Comparison of ENCODE assay signal across 2 cellular contexts in genomic region chr9:124562328-124562727, GRCh38.
TF ChIP-seq lines count a peak whose summit lies in the region.

No MANE protein-coding gene starts in this region.

TF ChIP-seq in GM23338, 12 proteins besides CTCF, POLR2A, EP300 and RAD21:
- TF ChIP-seq, protein P1, sequence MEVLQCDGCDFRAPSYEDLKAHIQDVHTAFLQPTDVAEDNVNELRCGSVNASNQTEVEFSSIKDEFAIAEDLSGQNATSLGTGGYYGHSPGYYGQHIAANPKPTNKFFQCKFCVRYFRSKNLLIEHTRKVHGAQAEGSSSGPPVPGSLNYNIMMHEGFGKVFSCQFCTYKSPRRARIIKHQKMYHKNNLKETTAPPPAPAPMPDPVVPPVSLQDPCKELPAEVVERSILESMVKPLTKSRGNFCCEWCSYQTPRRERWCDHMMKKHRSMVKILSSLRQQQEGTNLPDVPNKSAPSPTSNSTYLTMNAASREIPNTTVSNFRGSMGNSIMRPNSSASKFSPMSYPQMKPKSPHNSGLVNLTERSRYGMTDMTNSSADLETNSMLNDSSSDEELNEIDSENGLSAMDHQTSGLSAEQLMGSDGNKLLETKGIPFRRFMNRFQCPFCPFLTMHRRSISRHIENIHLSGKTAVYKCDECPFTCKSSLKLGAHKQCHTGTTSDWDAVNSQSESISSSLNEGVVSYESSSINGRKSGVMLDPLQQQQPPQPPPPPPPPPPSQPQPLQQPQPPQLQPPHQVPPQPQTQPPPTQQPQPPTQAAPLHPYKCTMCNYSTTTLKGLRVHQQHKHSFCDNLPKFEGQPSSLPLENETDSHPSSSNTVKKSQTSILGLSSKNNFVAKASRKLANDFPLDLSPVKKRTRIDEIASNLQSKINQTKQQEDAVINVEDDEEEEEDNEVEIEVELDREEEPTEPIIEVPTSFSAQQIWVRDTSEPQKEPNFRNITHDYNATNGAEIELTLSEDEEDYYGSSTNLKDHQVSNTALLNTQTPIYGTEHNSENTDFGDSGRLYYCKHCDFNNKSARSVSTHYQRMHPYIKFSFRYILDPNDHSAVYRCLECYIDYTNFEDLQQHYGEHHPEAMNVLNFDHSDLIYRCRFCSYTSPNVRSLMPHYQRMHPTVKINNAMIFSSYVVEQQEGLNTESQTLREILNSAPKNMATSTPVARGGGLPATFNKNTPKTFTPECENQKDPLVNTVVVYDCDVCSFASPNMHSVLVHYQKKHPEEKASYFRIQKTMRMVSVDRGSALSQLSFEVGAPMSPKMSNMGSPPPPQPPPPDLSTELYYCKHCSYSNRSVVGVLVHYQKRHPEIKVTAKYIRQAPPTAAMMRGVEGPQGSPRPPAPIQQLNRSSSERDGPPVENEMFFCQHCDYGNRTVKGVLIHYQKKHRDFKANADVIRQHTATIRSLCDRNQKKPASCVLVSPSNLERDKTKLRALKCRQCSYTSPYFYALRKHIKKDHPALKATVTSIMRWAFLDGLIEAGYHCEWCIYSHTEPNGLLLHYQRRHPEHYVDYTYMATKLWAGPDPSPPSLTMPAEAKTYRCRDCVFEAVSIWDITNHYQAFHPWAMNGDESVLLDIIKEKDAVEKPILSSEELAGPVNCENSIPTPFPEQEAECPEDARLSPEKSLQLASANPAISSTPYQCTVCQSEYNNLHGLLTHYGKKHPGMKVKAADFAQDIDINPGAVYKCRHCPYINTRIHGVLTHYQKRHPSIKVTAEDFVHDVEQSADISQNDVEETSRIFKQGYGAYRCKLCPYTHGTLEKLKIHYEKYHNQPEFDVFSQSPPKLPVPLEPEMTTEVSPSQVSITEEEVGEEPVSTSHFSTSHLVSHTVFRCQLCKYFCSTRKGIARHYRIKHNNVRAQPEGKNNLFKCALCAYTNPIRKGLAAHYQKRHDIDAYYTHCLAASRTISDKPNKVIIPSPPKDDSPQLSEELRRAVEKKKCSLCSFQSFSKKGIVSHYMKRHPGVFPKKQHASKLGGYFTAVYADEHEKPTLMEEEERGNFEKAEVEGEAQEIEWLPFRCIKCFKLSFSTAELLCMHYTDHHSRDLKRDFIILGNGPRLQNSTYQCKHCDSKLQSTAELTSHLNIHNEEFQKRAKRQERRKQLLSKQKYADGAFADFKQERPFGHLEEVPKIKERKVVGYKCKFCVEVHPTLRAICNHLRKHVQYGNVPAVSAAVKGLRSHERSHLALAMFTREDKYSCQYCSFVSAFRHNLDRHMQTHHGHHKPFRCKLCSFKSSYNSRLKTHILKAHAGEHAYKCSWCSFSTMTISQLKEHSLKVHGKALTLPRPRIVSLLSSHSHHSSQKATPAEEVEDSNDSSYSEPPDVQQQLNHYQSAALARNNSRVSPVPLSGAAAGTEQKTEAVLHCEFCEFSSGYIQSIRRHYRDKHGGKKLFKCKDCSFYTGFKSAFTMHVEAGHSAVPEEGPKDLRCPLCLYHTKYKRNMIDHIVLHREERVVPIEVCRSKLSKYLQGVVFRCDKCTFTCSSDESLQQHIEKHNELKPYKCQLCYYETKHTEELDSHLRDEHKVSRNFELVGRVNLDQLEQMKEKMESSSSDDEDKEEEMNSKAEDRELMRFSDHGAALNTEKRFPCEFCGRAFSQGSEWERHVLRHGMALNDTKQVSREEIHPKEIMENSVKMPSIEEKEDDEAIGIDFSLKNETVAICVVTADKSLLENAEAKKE (CRISPR knock-in tag; IDR thresholded peaks at IDR 0.05): no peak
- TF ChIP-seq NANOG (IDR thresholded peaks at IDR 0.05; ENCODE audit: borderline replicate concordance): no peak
- TF ChIP-seq, protein P2, sequence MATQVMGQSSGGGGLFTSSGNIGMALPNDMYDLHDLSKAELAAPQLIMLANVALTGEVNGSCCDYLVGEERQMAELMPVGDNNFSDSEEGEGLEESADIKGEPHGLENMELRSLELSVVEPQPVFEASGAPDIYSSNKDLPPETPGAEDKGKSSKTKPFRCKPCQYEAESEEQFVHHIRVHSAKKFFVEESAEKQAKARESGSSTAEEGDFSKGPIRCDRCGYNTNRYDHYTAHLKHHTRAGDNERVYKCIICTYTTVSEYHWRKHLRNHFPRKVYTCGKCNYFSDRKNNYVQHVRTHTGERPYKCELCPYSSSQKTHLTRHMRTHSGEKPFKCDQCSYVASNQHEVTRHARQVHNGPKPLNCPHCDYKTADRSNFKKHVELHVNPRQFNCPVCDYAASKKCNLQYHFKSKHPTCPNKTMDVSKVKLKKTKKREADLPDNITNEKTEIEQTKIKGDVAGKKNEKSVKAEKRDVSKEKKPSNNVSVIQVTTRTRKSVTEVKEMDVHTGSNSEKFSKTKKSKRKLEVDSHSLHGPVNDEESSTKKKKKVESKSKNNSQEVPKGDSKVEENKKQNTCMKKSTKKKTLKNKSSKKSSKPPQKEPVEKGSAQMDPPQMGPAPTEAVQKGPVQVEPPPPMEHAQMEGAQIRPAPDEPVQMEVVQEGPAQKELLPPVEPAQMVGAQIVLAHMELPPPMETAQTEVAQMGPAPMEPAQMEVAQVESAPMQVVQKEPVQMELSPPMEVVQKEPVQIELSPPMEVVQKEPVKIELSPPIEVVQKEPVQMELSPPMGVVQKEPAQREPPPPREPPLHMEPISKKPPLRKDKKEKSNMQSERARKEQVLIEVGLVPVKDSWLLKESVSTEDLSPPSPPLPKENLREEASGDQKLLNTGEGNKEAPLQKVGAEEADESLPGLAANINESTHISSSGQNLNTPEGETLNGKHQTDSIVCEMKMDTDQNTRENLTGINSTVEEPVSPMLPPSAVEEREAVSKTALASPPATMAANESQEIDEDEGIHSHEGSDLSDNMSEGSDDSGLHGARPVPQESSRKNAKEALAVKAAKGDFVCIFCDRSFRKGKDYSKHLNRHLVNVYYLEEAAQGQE (IDR thresholded peaks at IDR 0.05; ENCODE audit: unreplicated experiment): no peak
- no peak for TF ChIP-seq ZNF331 (CRISPR knock-in tag; IDR thresholded peaks at IDR 0.05; ENCODE audit: low read depth)
- no peak for TF ChIP-seq JUNB (IDR thresholded peaks at IDR 0.05; ENCODE audit: unreplicated experiment)
- no peak for TF ChIP-seq ZNF114 (CRISPR knock-in tag; IDR thresholded peaks at IDR 0.05)
- no peak for TF ChIP-seq EZH2 (IDR thresholded peaks at IDR 0.05; ENCODE audit: low read depth, unreplicated experiment)
- no peak for TF ChIP-seq STAT1 (IDR thresholded peaks at IDR 0.05; ENCODE audit: unreplicated experiment)
- TF ChIP-seq, protein P3, sequence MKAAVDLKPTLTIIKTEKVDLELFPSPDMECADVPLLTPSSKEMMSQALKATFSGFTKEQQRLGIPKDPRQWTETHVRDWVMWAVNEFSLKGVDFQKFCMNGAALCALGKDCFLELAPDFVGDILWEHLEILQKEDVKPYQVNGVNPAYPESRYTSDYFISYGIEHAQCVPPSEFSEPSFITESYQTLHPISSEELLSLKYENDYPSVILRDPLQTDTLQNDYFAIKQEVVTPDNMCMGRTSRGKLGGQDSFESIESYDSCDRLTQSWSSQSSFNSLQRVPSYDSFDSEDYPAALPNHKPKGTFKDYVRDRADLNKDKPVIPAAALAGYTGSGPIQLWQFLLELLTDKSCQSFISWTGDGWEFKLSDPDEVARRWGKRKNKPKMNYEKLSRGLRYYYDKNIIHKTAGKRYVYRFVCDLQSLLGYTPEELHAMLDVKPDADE (IDR thresholded peaks at IDR 0.05): no peak

TF ChIP-seq in HepG2, 621 proteins besides CTCF, POLR2A, EP300 and RAD21 (continued from another document and continues in another):
- no peak for TF ChIP-seq FUBP1 (CRISPR knock-in tag; IDR thresholded peaks at IDR 0.05; ENCODE audit: borderline replicate concordance)
- TF ChIP-seq ZBTB38 (CRISPR knock-in tag; IDR thresholded peaks at IDR 0.05): 0 out of 2 replicates have a peak, but pooled peaks have one; percentile 32
- TF ChIP-seq ZNF292 (CRISPR knock-in tag; IDR thresholded peaks at IDR 0.05; ENCODE audit: borderline replicate concordance, low read depth): 0 out of 2 replicates have a peak, but pooled peaks have one; percentile 35
- TF ChIP-seq RXRB (CRISPR knock-in tag; IDR thresholded peaks at IDR 0.05; ENCODE audit: borderline replicate concordance): peak; percentile 96
- TF ChIP-seq SOX13 (IDR thresholded peaks at IDR 0.05): no peak
- TF ChIP-seq SOX13 (CRISPR knock-in tag; conservative IDR thresholded peaks at IDR 0.05 in 1 of 2, IDR thresholded peaks at IDR 0.05 in 1 of 2): peak in 1 of 2 experiments; percentile 45; a peak in 1 of 4 replicates
- TF ChIP-seq, protein P4, sequence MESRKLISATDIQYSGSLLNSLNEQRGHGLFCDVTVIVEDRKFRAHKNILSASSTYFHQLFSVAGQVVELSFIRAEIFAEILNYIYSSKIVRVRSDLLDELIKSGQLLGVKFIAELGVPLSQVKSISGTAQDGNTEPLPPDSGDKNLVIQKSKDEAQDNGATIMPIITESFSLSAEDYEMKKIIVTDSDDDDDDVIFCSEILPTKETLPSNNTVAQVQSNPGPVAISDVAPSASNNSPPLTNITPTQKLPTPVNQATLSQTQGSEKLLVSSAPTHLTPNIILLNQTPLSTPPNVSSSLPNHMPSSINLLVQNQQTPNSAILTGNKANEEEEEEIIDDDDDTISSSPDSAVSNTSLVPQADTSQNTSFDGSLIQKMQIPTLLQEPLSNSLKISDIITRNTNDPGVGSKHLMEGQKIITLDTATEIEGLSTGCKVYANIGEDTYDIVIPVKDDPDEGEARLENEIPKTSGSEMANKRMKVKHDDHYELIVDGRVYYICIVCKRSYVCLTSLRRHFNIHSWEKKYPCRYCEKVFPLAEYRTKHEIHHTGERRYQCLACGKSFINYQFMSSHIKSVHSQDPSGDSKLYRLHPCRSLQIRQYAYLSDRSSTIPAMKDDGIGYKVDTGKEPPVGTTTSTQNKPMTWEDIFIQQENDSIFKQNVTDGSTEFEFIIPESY (CRISPR knock-in tag; IDR thresholded peaks at IDR 0.05): peak; percentile 86
- peak; percentile 51; the same call in 1 of the 2 replicates for TF ChIP-seq TBX2 (CRISPR knock-in tag; IDR thresholded peaks at IDR 0.05; ENCODE audit: borderline replicate concordance)
- no peak for TF ChIP-seq LCORL (IDR thresholded peaks at IDR 0.05)
- TF ChIP-seq LCORL (CRISPR knock-in tag; IDR thresholded peaks at IDR 0.05): peak; percentile 44; the same call in 1 of the 2 replicates
- TF ChIP-seq HOXA3 (CRISPR knock-in tag; IDR thresholded peaks at IDR 0.05): peak; percentile 28; the same call in 1 of the 2 replicates
- peak; percentile 53 for TF ChIP-seq SALL1 (CRISPR knock-in tag; IDR thresholded peaks at IDR 0.05)
- peak; percentile 90 for TF ChIP-seq RXRA (CRISPR knock-in tag; IDR thresholded peaks at IDR 0.05)
- peak; percentile 29; the same call in 1 of the 2 replicates for TF ChIP-seq SAP130 (CRISPR knock-in tag; IDR thresholded peaks at IDR 0.05; ENCODE audit: low read depth)
- TF ChIP-seq ZMYM4 (CRISPR knock-in tag; IDR thresholded peaks at IDR 0.05): 0 out of 2 replicates have a peak, but pooled peaks have one; percentile 22
- TF ChIP-seq HIC2 (CRISPR knock-in tag; IDR thresholded peaks at IDR 0.05; ENCODE audit: low read depth): no peak
- TF ChIP-seq NR2F1 (CRISPR knock-in tag; IDR thresholded peaks at IDR 0.05): peak; percentile 73 to 77
- peak; percentile 57 for TF ChIP-seq NR2F2 (IDR thresholded peaks at IDR 0.05; ENCODE audit: borderline replicate concordance, low read depth)
- peak; percentile 72 for TF ChIP-seq RARA (CRISPR knock-in tag; IDR thresholded peaks at IDR 0.05)
- TF ChIP-seq ZNF775 (CRISPR knock-in tag; IDR thresholded peaks at IDR 0.05; ENCODE audit: borderline replicate concordance): no peak
- TF ChIP-seq NR2F6 (IDR thresholded peaks at IDR 0.05): peak; percentile 78
- peak; percentile 84 for TF ChIP-seq NR2F6 (CRISPR knock-in tag; IDR thresholded peaks at IDR 0.05)
- peak; percentile 53; the same call in 1 of the 2 replicates for TF ChIP-seq POGZ (CRISPR knock-in tag; IDR thresholded peaks at IDR 0.05)
- no peak for TF ChIP-seq ZNF251 (CRISPR knock-in tag; IDR thresholded peaks at IDR 0.05)
- no peak for TF ChIP-seq SOX6 (IDR thresholded peaks at IDR 0.05)
- TF ChIP-seq SOX6 (CRISPR knock-in tag; IDR thresholded peaks at IDR 0.05): peak; percentile 57
- TF ChIP-seq HDAC2 (CRISPR knock-in tag; IDR thresholded peaks at IDR 0.05): 0 out of 2 replicates have a peak, but pooled peaks have one; percentile 12
- TF ChIP-seq, protein P5, sequence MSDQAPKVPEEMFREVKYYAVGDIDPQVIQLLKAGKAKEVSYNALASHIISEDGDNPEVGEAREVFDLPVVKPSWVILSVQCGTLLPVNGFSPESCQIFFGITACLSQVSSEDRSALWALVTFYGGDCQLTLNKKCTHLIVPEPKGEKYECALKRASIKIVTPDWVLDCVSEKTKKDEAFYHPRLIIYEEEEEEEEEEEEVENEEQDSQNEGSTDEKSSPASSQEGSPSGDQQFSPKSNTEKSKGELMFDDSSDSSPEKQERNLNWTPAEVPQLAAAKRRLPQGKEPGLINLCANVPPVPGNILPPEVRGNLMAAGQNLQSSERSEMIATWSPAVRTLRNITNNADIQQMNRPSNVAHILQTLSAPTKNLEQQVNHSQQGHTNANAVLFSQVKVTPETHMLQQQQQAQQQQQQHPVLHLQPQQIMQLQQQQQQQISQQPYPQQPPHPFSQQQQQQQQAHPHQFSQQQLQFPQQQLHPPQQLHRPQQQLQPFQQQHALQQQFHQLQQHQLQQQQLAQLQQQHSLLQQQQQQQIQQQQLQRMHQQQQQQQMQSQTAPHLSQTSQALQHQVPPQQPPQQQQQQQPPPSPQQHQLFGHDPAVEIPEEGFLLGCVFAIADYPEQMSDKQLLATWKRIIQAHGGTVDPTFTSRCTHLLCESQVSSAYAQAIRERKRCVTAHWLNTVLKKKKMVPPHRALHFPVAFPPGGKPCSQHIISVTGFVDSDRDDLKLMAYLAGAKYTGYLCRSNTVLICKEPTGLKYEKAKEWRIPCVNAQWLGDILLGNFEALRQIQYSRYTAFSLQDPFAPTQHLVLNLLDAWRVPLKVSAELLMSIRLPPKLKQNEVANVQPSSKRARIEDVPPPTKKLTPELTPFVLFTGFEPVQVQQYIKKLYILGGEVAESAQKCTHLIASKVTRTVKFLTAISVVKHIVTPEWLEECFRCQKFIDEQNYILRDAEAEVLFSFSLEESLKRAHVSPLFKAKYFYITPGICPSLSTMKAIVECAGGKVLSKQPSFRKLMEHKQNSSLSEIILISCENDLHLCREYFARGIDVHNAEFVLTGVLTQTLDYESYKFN (CRISPR knock-in tag; conservative IDR thresholded peaks at IDR 0.05): peak; percentile 44; the same call in 1 of the 2 replicates
- no peak for TF ChIP-seq ZNF572 (CRISPR knock-in tag; IDR thresholded peaks at IDR 0.05)
